9 cellular contexts compared by ENCODE assay signal in genomic region chr2:28544405-28544914, GRCh38. TPM values are rescaled to one million over a fixed set of nuclear protein-coding genes. Genes with fewer than 3 reads are reported as not detected.
DNase-seq lines count a peak whose midpoint lies in the region; ATAC-seq and TF ChIP-seq lines count a peak whose summit lies in the region.
"Had no signal": no experiment of that assay in that cellular context is flagged by ENCODE, and none has a peak within 500 bp of the region (broad histone marks: within the 10 kb centered on the region; RNA-seq: fewer than 3 reads in every experiment).

No MANE protein-coding gene starts in this region.

- peaks cover 33% of the 10 kb centered on the region for H3K4me1 Mint-ChIP-seq in activated CD4-positive, alpha-beta T cell treated with anti-CD3 and anti-CD28 coated beads, Interleukin-2, amount 10 ng/mL, durations not matched to agents 7 days and 5 days
- H3K4me1 Mint-ChIP-seq in T-helper 1 cell treated with Interleukin-12 subunit alpha and Interleukin-12 subunit beta and Interleukin-4 antibody, amounts not matched to agents 30 μg/mL and 1 μg/mL, for 36 hours (ENCODE audit: low read depth) = peaks cover 36% of the 10 kb centered on the region

- H3K36me3 Mint-ChIP-seq in activated CD4-positive, alpha-beta T cell treated with anti-CD3 and anti-CD28 coated beads, Interleukin-2, amount 10 ng/mL, durations not matched to agents 7 days and 5 days (ENCODE audit: low read depth) = no peaks in the 10 kb centered on the region
- no peaks in the 10 kb centered on the region for H3K36me3 Mint-ChIP-seq in T-helper 1 cell treated with Interleukin-12 subunit alpha and Interleukin-12 subunit beta and Interleukin-4 antibody, amounts not matched to agents 30 μg/mL and 1 μg/mL, for 36 hours (ENCODE audit: low read depth)

- no peak overlapping the region for H3K23ac ChIP-seq in neuronal stem cell (ENCODE audit: low read depth, low read length, poor library complexity)

- H3K4me3 Mint-ChIP-seq in activated CD4-positive, alpha-beta T cell treated with anti-CD3 and anti-CD28 coated beads, Interleukin-2, amount 10 ng/mL, durations not matched to agents 7 days and 5 days = peak overlapping the region; percentile 9
- peak overlapping the region; percentile 30 for H3K4me3 Mint-ChIP-seq in T-helper 1 cell treated with Interleukin-12 subunit alpha and Interleukin-12 subunit beta and Interleukin-4 antibody, amounts not matched to agents 30 μg/mL and 1 μg/mL, for 36 hours

- no peaks in the 10 kb centered on the region for H3K36me3 ChIP-seq in ectodermal cell (ENCODE audit: control insufficient read depth, insufficient read depth, low read length)
- no peaks in the 10 kb centered on the region for H3K36me3 ChIP-seq in neuronal stem cell (replicated peaks in 1 of 2; ENCODE audit: control insufficient read depth in 2 of 2, insufficient read depth in 2 of 2, low read length in 2 of 2)

- peak overlapping the region; percentile 65 for H3K27ac ChIP-seq in ectodermal cell (ENCODE audit: insufficient read depth, low read depth, low read length, poor library complexity, severe bottlenecking)
- no peak overlapping the region for H3K27ac ChIP-seq in neuronal stem cell (replicated peaks; ENCODE audit: low read length)

- no peak overlapping the region for H2BK5ac ChIP-seq in neuronal stem cell (ENCODE audit: low read length)

- H3K79me1 ChIP-seq in neuronal stem cell (ENCODE audit: low read depth, low read length) = no peaks in the 10 kb centered on the region

- no peak overlapping the region for H4K91ac ChIP-seq in neuronal stem cell (ENCODE audit: low read depth, low read length, poor library complexity)

- H3K9ac ChIP-seq in neuronal stem cell (ENCODE audit: low read depth, low read length, poor library complexity) = no peak overlapping the region

- CTCF ChIA-PET in activated CD4-positive, alpha-beta T cell treated with anti-CD3 and anti-CD28 coated beads, Interleukin-2, amount 10 ng/mL, durations not matched to agents 7 days and 5 days (lab: Charles Lee) = interaction anchor here (0.6 to 1.4 kb wide), 4 partner anchors 9 to 128 kb away, joined by 3 to 5 read pairs (median 4); no protein-coding TSS in a partner anchor

- H4K8ac ChIP-seq in neuronal stem cell (ENCODE audit: low read depth, low read length) = no peak overlapping the region

- peak overlapping the region; percentile 38 for H3K4me2 ChIP-seq in neuronal stem cell (ENCODE audit: insufficient read depth, low read length, poor library complexity, severe bottlenecking)

- H3K4me3 ChIP-seq in ectodermal cell (ENCODE audit: insufficient read depth, low read depth, low read length) (no peak overlapping the region), neuronal stem cell (ENCODE audit: low read length in 2 of 2) (no peak overlapping the region)

- no peak overlapping the region for H2BK12ac ChIP-seq in neuronal stem cell (ENCODE audit: low read length)

- no peak for ATAC-seq in HG03097 (IDR thresholded peaks at IDR 0.05; ENCODE audit: low FRiP score, unreplicated experiment)

- peak overlapping the region; percentile 69 for H3K18ac ChIP-seq in neuronal stem cell (ENCODE audit: low read length)

- 24 to 29% methylated on average over 8 of the region's 8 CpGs for WGBS in ectodermal cell, 2 experiments
- WGBS in neuronal stem cell (ENCODE audit: extremely low coverage in 2 of 2, insufficient read length in 2 of 2, insufficient replicate concordance in 1 of 2), 2 donors = no CpG with 5 or more reads among the region's 8 CpGs

- no peak overlapping the region for H2AK5ac ChIP-seq in neuronal stem cell (ENCODE audit: low read depth, low read length)

- TF ChIP-seq CTCF in GM10266 (IDR thresholded peaks at IDR 0.05; ENCODE audit: control insufficient read depth, insufficient read depth, low read depth, missing control alignments) = no peak

- no peak overlapping the region for H3K14ac ChIP-seq in neuronal stem cell (ENCODE audit: low read length)

- no peak overlapping the region for H2BK120ac ChIP-seq in neuronal stem cell (ENCODE audit: low read depth, low read length)

- no peak overlapping the region for H2BK15ac ChIP-seq in neuronal stem cell (ENCODE audit: low read length)

- no peak overlapping the region for H2AFZ ChIP-seq in neuronal stem cell (ENCODE audit: low read length)

- H3K4me1 ChIP-seq in ectodermal cell (ENCODE audit: control insufficient read depth, insufficient read depth, low read length) (peaks cover 26% of the 10 kb centered on the region), neuronal stem cell (ENCODE audit: control insufficient read depth in 2 of 2, insufficient read depth in 1 of 2, low read depth in 1 of 2, low read length in 2 of 2) (peaks cover 28 to 31% of the 10 kb centered on the region in 2 donors)

- POLR2A ChIA-PET in activated CD4-positive, alpha-beta T cell treated with anti-CD3 and anti-CD28 coated beads, Interleukin-2, amount 10 ng/mL, durations not matched to agents 7 days and 5 days (lab: Charles Lee) = interaction anchor here (0.5 kb wide), 1 partner anchor 35 kb away, joined by 4 read pairs; no protein-coding TSS in a partner anchor

- H3K27me3 ChIP-seq in ectodermal cell (ENCODE audit: control insufficient read depth, insufficient read depth, low read length, poor library complexity, severe bottlenecking) (no peaks in the 10 kb centered on the region), neuronal stem cell (ENCODE audit: control insufficient read depth in 3 of 3, insufficient read depth in 3 of 3, low read depth in 1 of 3, low read length in 3 of 3) (peaks cover 0 to 48% (median 21%) of the 10 kb centered on the region in 3 experiments)

- H3K9me3 ChIP-seq in ectodermal cell (ENCODE audit: control insufficient read depth, low read length) = no peaks in the 10 kb centered on the region
- H3K9me3 ChIP-seq in neuronal stem cell (replicated peaks in 1 of 2; ENCODE audit: control insufficient read depth in 2 of 2, insufficient read depth in 1 of 2, low read depth in 1 of 2, low read length in 2 of 2) = peaks cover 0 to 3% of the 10 kb centered on the region in 2 donors

- no peaks in the 10 kb centered on the region for H3K27me3 Mint-ChIP-seq in activated CD4-positive, alpha-beta T cell treated with anti-CD3 and anti-CD28 coated beads, Interleukin-2, amount 10 ng/mL, durations not matched to agents 7 days and 5 days
- H3K27me3 Mint-ChIP-seq in T-helper 1 cell treated with Interleukin-12 subunit alpha and Interleukin-12 subunit beta and Interleukin-4 antibody, amounts not matched to agents 30 μg/mL and 1 μg/mL, for 36 hours (ENCODE audit: low read depth) = peaks cover 4% of the 10 kb centered on the region

- peak overlapping the region; percentile 76 for H3K27ac Mint-ChIP-seq in activated CD4-positive, alpha-beta T cell treated with anti-CD3 and anti-CD28 coated beads, Interleukin-2, amount 10 ng/mL, durations not matched to agents 7 days and 5 days
- peak overlapping the region; percentile 82 for H3K27ac Mint-ChIP-seq in T-helper 1 cell treated with Interleukin-12 subunit alpha and Interleukin-12 subunit beta and Interleukin-4 antibody, amounts not matched to agents 30 μg/mL and 1 μg/mL, for 36 hours

- DNase-seq in activated CD4-positive, alpha-beta T cell treated with anti-CD3 and anti-CD28 coated beads, Interleukin-2, amount 10 ng/mL, durations not matched to agents 7 days and 5 days = no peak
- DNase-seq in activated CD4-positive, alpha-beta T cell treated with anti-CD3 and anti-CD28 coated beads for 48 hours = no peak
- DNase-seq in neuronal stem cell (ENCODE audit: low spot score) (peak; percentile 85), HCEC 1CT (no peak), GM10266 (ENCODE audit: extremely low spot score) (no peak)
- DNase-seq: SW 1271 had no signal

- no peak overlapping the region for H3K4ac ChIP-seq in neuronal stem cell (ENCODE audit: low read length)

- H3K9me3 Mint-ChIP-seq in activated CD4-positive, alpha-beta T cell treated with anti-CD3 and anti-CD28 coated beads, Interleukin-2, amount 10 ng/mL, durations not matched to agents 7 days and 5 days = no peaks in the 10 kb centered on the region
- no peaks in the 10 kb centered on the region for H3K9me3 Mint-ChIP-seq in T-helper 1 cell treated with Interleukin-12 subunit alpha and Interleukin-12 subunit beta and Interleukin-4 antibody, amounts not matched to agents 30 μg/mL and 1 μg/mL, for 36 hours

RNA-seq across cellular contexts. Expression of gene PLB1, which starts 48.6 kb away (rescaled TPM):
- 1 to 10 TPM in 1 of 2 experiments, under 1 TPM in 1; 0.74 to 1.1 TPM for total RNA-seq in activated CD4-positive, alpha-beta T cell treated with anti-CD3 and anti-CD28 coated beads, Interleukin-2, amount 10 ng/mL, durations not matched to agents 7 days and 5 days
- polyA plus RNA-seq in ectodermal cell (2013, experiment 1 of 4) = 0.61 TPM
- 0.52 TPM for polyA plus RNA-seq in ectodermal cell (2013, experiment 2 of 4)
- polyA plus RNA-seq in ectodermal cell (2013, experiment 3 of 4) = 0.37 TPM
- polyA plus RNA-seq in ectodermal cell (2013, experiment 4 of 4) = 0.53 TPM
- polyA plus RNA-seq in neuronal stem cell (2013, experiment 1 of 2) = 0.08 TPM
- 0.07 TPM for polyA plus RNA-seq in neuronal stem cell (2013, experiment 2 of 2)
